Comparison of ENCODE assay signal across 8 cellular contexts in genomic region chr5:137660349-137660817, GRCh38.
DNase-seq lines count a peak whose midpoint lies in the region; ATAC-seq, FAIRE-seq and TF ChIP-seq lines count a peak whose summit lies in the region.

No MANE protein-coding gene starts in this region.

- POLR2A ChIA-PET in A549 (lab: Yijun Ruan, JAX): interaction anchor here (0.7 to 1.1 kb wide), 2 partner anchors 82 to 91 kb away, joined by 3 read pairs; no protein-coding TSS in a partner anchor

- peak; percentile 86 for TF ChIP-seq CTCF in A549 (IDR thresholded peaks at IDR 0.05)
- peak; percentile 66 for TF ChIP-seq CTCF in WI38 (IDR thresholded peaks at IDR 0.05; ENCODE audit: low read depth, low read length)
- peak; percentile 82 to 85 for TF ChIP-seq CTCF in mammary epithelial cell (conservative IDR thresholded peaks at IDR 0.05 in 1 of 2, IDR thresholded peaks at IDR 0.05 in 1 of 2; ENCODE audit: extremely low read depth in 1 of 2, insufficient read depth in 1 of 2, low read depth in 1 of 2, low read length in 2 of 2)
- TF ChIP-seq CTCF in keratinocyte (optimal IDR thresholded peaks at IDR 0.05 in 1 of 3, IDR thresholded peaks at IDR 0.05 in 1 of 3, conservative IDR thresholded peaks at IDR 0.05 in 1 of 3; ENCODE audit: extremely low read depth in 1 of 3, insufficient read depth in 2 of 3, low read length in 3 of 3): peak; percentile 78 to 87 (median 85)

- no TSS peak for BruUV-seq in mammary epithelial cell (replicated peaks; lab: Mats Ljungman, UMichigan)

- H3K79me2 ChIP-seq in mammary epithelial cell (ENCODE audit: insufficient read depth, low read length) (no peaks in the 10 kb centered on the region), keratinocyte (ENCODE audit: control insufficient read depth, insufficient read depth, low read length) (no peaks in the 10 kb centered on the region)

- H3K4me3 ChIP-seq in A549 (no peak overlapping the region), WI38 (ENCODE audit: low read depth, low read length) (no peak overlapping the region), mammary epithelial cell (replicated peaks in 1 of 3; ENCODE audit: insufficient read depth in 1 of 3, low read depth in 2 of 3, low read length in 3 of 3) (no peak overlapping the region), keratinocyte (ENCODE audit: control insufficient read depth in 2 of 3, extremely low read depth in 1 of 3, insufficient read depth in 2 of 3, low read depth in 1 of 3, low read length in 3 of 3) (no peak overlapping the region)

- DNase-seq in A549 (ENCODE audit: low read depth in 1 of 2, low spot score in 1 of 2) (peak; percentile 65 to 84), NCI-H2107 (lab: John Stamatoyannopoulos, UW) (peak; percentile 30), mammary epithelial cell (peak; percentile 61), keratinocyte (ENCODE audit: low read depth, low spot score) (peak; percentile 36)
- DNase-seq in stimulated activated CD4-positive, alpha-beta T cell treated with anti-CD3 and anti-CD28 coated beads, Interleukin-1b, Interleukin-23, amount 100 ng/mL, for 48 hours: peak; percentile 71

- H3K36me3 ChIP-seq in mammary epithelial cell (ENCODE audit: insufficient read depth, low read length) (no peaks in the 10 kb centered on the region), keratinocyte (ENCODE audit: control insufficient read depth in 2 of 2, extremely low read depth in 1 of 2, insufficient read depth in 2 of 2, low read length in 2 of 2) (no peaks in the 10 kb centered on the region)

- H3K4me2 ChIP-seq in A549 (no peak overlapping the region), mammary epithelial cell (ENCODE audit: insufficient read depth, low read depth, low read length) (no peak overlapping the region), keratinocyte (ENCODE audit: control insufficient read depth, extremely low read depth, insufficient read depth, low read depth, low read length) (no peak overlapping the region)

- no peak overlapping the region for H3K27ac ChIP-seq in A549
- H3K27ac ChIP-seq in mammary epithelial cell (ENCODE audit: insufficient read depth, low read depth, low read length): no peak overlapping the region
- H3K27ac ChIP-seq in keratinocyte (ENCODE audit: control insufficient read depth, insufficient read depth, low read length): no peak overlapping the region

- H3K9ac ChIP-seq in mammary epithelial cell (ENCODE audit: insufficient read depth, low read length) (no peak overlapping the region), keratinocyte (ENCODE audit: control insufficient read depth, extremely low read depth, insufficient read depth, low read length) (no peak overlapping the region)

- FAIRE-seq in A549 (lab: Jason Lieb, UNC) (peak; percentile 49), keratinocyte (lab: Jason Lieb, UNC) (peak; percentile 83)

- no peaks in the 10 kb centered on the region for H3K9me3 ChIP-seq in A549
- H3K9me3 ChIP-seq in mammary epithelial cell (replicated peaks; ENCODE audit: insufficient read depth, low read length): no peaks in the 10 kb centered on the region
- no peaks in the 10 kb centered on the region for H3K9me3 ChIP-seq in keratinocyte (ENCODE audit: control insufficient read depth, low read depth, low read length)

- no peak for TF ChIP-seq POLR2A in A549 (IDR thresholded peaks at IDR 0.05; ENCODE audit: low read length)

- WGBS in A549 (ENCODE audit: missing lambda C conversion rate): 0% methylated on average over 6 of the region's 6 CpGs
- WGBS in mammary epithelial cell (ENCODE audit: low coverage, missing lambda C conversion rate): 8% methylated on average over 6 of the region's 6 CpGs

- no peaks in the 10 kb centered on the region for H3K9me1 ChIP-seq in keratinocyte (ENCODE audit: control insufficient read depth, extremely low read depth, insufficient read depth, low read length)

- dilution Hi-C loops in mammary epithelial cell (cut with HindIII; ENCODE audit: low sequenced_read_pairs): no loop called here
- dilution Hi-C loops in keratinocyte (cut with MboI; ENCODE audit: extremely low pct_ligation_motif_present, low sequenced_read_pairs): no loop called here

- intact Hi-C loops in mammary epithelial cell (cut with micrococcal nuclease): loop anchor here (1.0 to 2.0 kb wide), 3 partner anchors 32 to 83 kb away; partner anchors contain the start of gene KLHL3

- H4K20me1 ChIP-seq in mammary epithelial cell (ENCODE audit: insufficient read depth, low read length) (no peaks in the 10 kb centered on the region), keratinocyte (ENCODE audit: control insufficient read depth, extremely low read depth, insufficient read depth, low read length) (no peaks in the 10 kb centered on the region)

- in situ Hi-C loops in mammary epithelial cell (cut with MboI; ENCODE audit: low sequenced_read_pairs in 2 of 2): loop anchor here in 1 of 2 donors (10.0 kb wide), 1 partner anchor 74 kb away; the partner anchor contains the start of gene KLHL3

- CTCF ChIA-PET in A549 (lab: Yijun Ruan, JAX): interaction anchor here (0.7 to 5.3 kb wide), 49 partner anchors 10 to 846 kb away, joined by 3 to 84 read pairs (median 5); partner anchors contain the start of genes KLHL3 and NME5
- CTCF ChIA-PET in mammary epithelial cell (lab: Charles Lee; ENCODE audit: low non-redundant PET): interaction anchor here (0.5 to 1.5 kb wide), 8 partner anchors 17 to 299 kb away, joined by 3 to 110 read pairs (median 6); no protein-coding TSS in a partner anchor

- H3K4me1 ChIP-seq in A549 (no peaks in the 10 kb centered on the region), mammary epithelial cell (ENCODE audit: insufficient read depth, low read length) (peaks cover 4% of the 10 kb centered on the region), keratinocyte (ENCODE audit: control insufficient read depth, extremely low read depth, insufficient read depth, low read length) (no peaks in the 10 kb centered on the region)

- peak; percentile 69 to 74 for TF ChIP-seq RAD21 in A549 (conservative IDR thresholded peaks at IDR 0.05 in 1 of 2, IDR thresholded peaks at IDR 0.05 in 1 of 2)

- H3K27me3 ChIP-seq in mammary epithelial cell (ENCODE audit: insufficient read depth, low read length) (no peaks in the 10 kb centered on the region), keratinocyte (ENCODE audit: control insufficient read depth, extremely low read depth, insufficient read depth, low read length) (no peaks in the 10 kb centered on the region)

- no peak for TF ChIP-seq EP300 in A549 (IDR thresholded peaks at IDR 0.05)

- H2AFZ ChIP-seq in mammary epithelial cell (ENCODE audit: low read depth, low read length) (peak overlapping the region; percentile 61), keratinocyte (ENCODE audit: control insufficient read depth, low read length) (no peak overlapping the region)

- ATAC-seq in A549: peak; percentile 99
- ATAC-seq in GM18508 (IDR thresholded peaks at IDR 0.05; ENCODE audit: insufficient read depth, unreplicated experiment): peak; percentile 81
- peak; percentile 77 for ATAC-seq in HG03060 (IDR thresholded peaks at IDR 0.05; ENCODE audit: low read depth, unreplicated experiment)

TF ChIP-seq in A549, 52 proteins besides CTCF, POLR2A, EP300 and RAD21:
- TF ChIP-seq JUN (IDR thresholded peaks at IDR 0.05) (no peak), HEYL (CRISPR knock-in tag; IDR thresholded peaks at IDR 0.05) (no peak), NPAS2 (CRISPR knock-in tag; IDR thresholded peaks at IDR 0.05; ENCODE audit: borderline replicate concordance) (no peak), SMC3 (IDR thresholded peaks at IDR 0.05) (peak; percentile 79), USF2 (IDR thresholded peaks at IDR 0.05) (no peak), GATA3 (IDR thresholded peaks at IDR 0.05; ENCODE audit: borderline replicate concordance) (no peak), HOXA7 (CRISPR knock-in tag; IDR thresholded peaks at IDR 0.05) (no peak)
TF ChIP-seq in A549: peak in this region for 1.
